Comparison of ENCODE assay signal across 10 cellular contexts in the genomic region with DNA sequence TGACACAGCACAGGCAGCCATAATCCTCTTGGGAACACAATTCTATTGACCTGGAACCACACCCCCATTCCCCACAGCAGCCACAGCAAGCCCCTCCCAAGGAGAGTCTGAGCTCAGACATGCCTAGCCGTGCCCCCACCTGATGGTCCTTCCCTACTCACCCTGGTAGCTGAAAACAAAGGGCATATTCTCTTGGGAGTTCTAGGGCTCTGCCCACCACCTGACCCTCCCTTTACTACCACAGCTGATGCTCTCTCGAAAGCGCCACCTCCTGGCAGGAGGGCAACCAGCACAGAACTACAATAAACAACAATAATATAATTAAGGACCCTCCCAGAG.
A peak's percentile ranks its signal among the peaks of the same experiment; 100 is the strongest.
DNase-seq lines count a peak whose midpoint lies in the region; ATAC-seq and FAIRE-seq lines count a peak whose summit lies in the region.
"Had no signal": no experiment of that assay in that cellular context is flagged by ENCODE, and none has a peak within 500 bp of the region (broad histone marks: within the 10 kb centered on the region; RNA-seq: fewer than 3 reads in every experiment).

No MANE protein-coding gene starts in this region.

- H3K9me2 ChIP-seq in Karpas-422 (replicated peaks; ENCODE audit: insufficient read depth, low read length), result no peaks in the 10 kb centered on the region

- no peak for FAIRE-seq in GM19239 (lab: Jason Lieb, UNC)
- FAIRE-seq: GM12891 had no signal

- H3K9ac ChIP-seq in Karpas-422 (ENCODE audit: low read length) (no peak overlapping the region), iPS-20b (ENCODE audit: low read depth, low read length) (peak overlapping the region; percentile 20; the same call in 1 of the 2 replicates)
- H3K9ac ChIP-seq: KMS-11 had no signal

- ATAC-seq in GM18868 (IDR thresholded peaks at IDR 0.05; ENCODE audit: unreplicated experiment), result no peak

- no peak overlapping the region for H3K4me2 ChIP-seq in Karpas-422 (ENCODE audit: low read depth, low read length, poor library complexity, severe bottlenecking)
- H3K4me2 ChIP-seq: KMS-11 had no signal

- H3K4me1 ChIP-seq in Karpas-422 (ENCODE audit: low read length), result no peaks in the 10 kb centered on the region
- no peaks in the 10 kb centered on the region for H3K4me1 ChIP-seq in iPS-20b (ENCODE audit: insufficient read depth, low read length)

- DNase-seq in Daoy (ENCODE audit: low read depth) (peak; percentile 31), Karpas-422 (peak; percentile 64), SK-N-DZ (ENCODE audit: low spot score) (peak; percentile 53), GM19239 (ENCODE audit: insufficient read length, low spot score) (no peak), activated gamma-delta T cell (lab: John Stamatoyannopoulos, UW) (no peak)
- DNase-seq in stimulated activated CD4-positive, alpha-beta T cell treated with anti-CD3 and anti-CD28 coated beads, Interleukin-4, amount 100 ng/mL, for 24 hours, result no peak

- H3K36me3 ChIP-seq in Karpas-422 (ENCODE audit: insufficient read depth, low read length) (no peaks in the 10 kb centered on the region), iPS-20b (ENCODE audit: insufficient read depth, low read depth, low read length) (no peaks in the 10 kb centered on the region)

- no peak overlapping the region for H3K4me3 ChIP-seq in Karpas-422 (ENCODE audit: low read length)
- H3K4me3 ChIP-seq in iPS-20b (ENCODE audit: low read length), result no peak overlapping the region

- no peaks in the 10 kb centered on the region for H4K20me1 ChIP-seq in Karpas-422 (ENCODE audit: insufficient read depth, low read depth, low read length)

- H3K79me2 ChIP-seq in Karpas-422 (ENCODE audit: low read length), result no peaks in the 10 kb centered on the region

- no peaks in the 10 kb centered on the region for H3K9me3 ChIP-seq in Karpas-422 (ENCODE audit: low read length)
- no peaks in the 10 kb centered on the region for H3K9me3 ChIP-seq in iPS-20b (ENCODE audit: insufficient read depth, low read depth, low read length)

- H3K27me3 ChIP-seq in Karpas-422 (ENCODE audit: low read length) (no peaks in the 10 kb centered on the region), iPS-20b (ENCODE audit: insufficient read depth, low read length) (no peaks in the 10 kb centered on the region)

- no peak overlapping the region for H2AFZ ChIP-seq in Karpas-422 (ENCODE audit: low read length)

- H3K27ac ChIP-seq in Karpas-422 (ENCODE audit: low read length), result no peak overlapping the region
- H3K27ac ChIP-seq in iPS-20b (ENCODE audit: low read length), result peak overlapping the region; percentile 23
- H3K27ac ChIP-seq: KMS-11 had no signal

Comparison
In these comparisons a context has a peak if more than half of its experiments do, and no peak if none do; other contexts are left out.
1. DNase-seq: peak in Daoy (single experiment), Karpas-422 (single experiment) and SK-N-DZ (single experiment); none in stimulated activated CD4-positive, alpha-beta T cell treated with anti-CD3 and anti-CD28 coated beads, Interleukin-4, amount 100 ng/mL, for 24 hours (single experiment), GM19239 (single experiment) and activated gamma-delta T cell (single experiment).